In the genomic region with DNA sequence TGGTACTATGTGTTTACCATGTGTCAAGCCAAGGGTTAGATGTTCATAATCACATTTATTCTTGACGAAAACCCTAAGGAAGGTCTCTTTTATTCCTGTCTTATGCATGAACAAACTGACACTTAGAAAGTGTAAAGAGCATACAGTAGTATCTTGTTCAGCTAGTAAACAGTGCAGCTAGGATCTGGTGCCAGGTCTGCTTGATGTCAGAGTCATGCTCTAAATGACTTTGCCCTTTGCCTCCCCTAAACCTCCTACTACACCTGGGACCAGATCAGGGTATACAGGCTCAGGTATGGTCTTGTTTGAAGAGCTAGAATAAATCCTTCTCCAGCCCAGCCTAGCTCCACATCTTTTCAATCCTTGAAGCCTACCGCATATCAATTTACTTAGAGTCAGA, we compare ENCODE assay signal across 26 cellular contexts.
"Had no signal": no experiment of that assay in that cellular context is flagged by ENCODE, and none has a peak within 500 bp of the region (broad histone marks: within the 10 kb centered on the region; RNA-seq: fewer than 3 reads in every experiment).

No MANE protein-coding gene starts in this region.

- ATAC-seq: stimulated activated effector memory CD8-positive, alpha-beta T cell treated with anti-CD3 and anti-CD28 coated beads, Interleukin-12 subunit alpha, Interleukin-12 subunit beta, amount 100 ng/mL, for 72 hours; stimulated activated memory B cell treated with anti-CD40 and anti-IgM and Interleukin-4, amounts not matched to agents 10 μg/mL and 1 μg/mL and 100 μg/mL, for 72 hours; stimulated activated naive B cell treated with anti-CD40 and anti-IgM and Interleukin-4, amounts not matched to agents 10 μg/mL and 1 μg/mL and 100 μg/mL, for 72 hours; stimulated activated naive CD8-positive, alpha-beta T cell treated with anti-CD3 and anti-CD28 coated beads, Interleukin-15, amount 100 ng/mL, for 72 hours; stimulated activated naive CD8-positive, alpha-beta T cell treated with anti-CD3 and anti-CD28 coated beads, Interleukin-15, Interleukin-2, amounts not matched to agents 100 U/mL and 50 U/mL, for 24 hours; upper lobe of right lung had no signal

- H3K9me3 ChIP-seq: stomach, suprapubic skin, testis, thoracic aorta, thyroid gland, tibial artery, tibial nerve, transverse colon, upper lobe of left lung, upper lobe of right lung, uterus, vagina had no signal

- H3K36me3 ChIP-seq: stomach, suprapubic skin, thoracic aorta, thyroid gland, tibial nerve, transverse colon, upper lobe of left lung, upper lobe of right lung, uterus, vagina had no signal

- FAIRE-seq: urothelium cell line had no signal

- H3K4me3 ChIP-seq: stomach, suprapubic skin, testis, thoracic aorta, thyroid gland, tibial artery, tibial nerve, transverse colon, upper lobe of left lung, upper lobe of right lung, uterus, vagina had no signal

- H3K4me1 ChIP-seq: stomach, testis, tibial artery, transverse colon, upper lobe of right lung, uterus, vagina had no signal

- DNase-seq: stimulated activated CD4-positive, alpha-beta T cell treated with anti-CD3 and anti-CD28 coated beads, Interleukin-2, amount 100 ng/mL, for 24 hours; stimulated activated CD4-positive, alpha-beta T cell treated with anti-CD3 and anti-CD28 coated beads, Interleukin-2, amount 100 ng/mL, for 48 hours; stimulated activated CD4-positive, alpha-beta T cell treated with anti-CD3 and anti-CD28 coated beads, Interleukin-4, amount 100 ng/mL, for 1 hour; stimulated activated CD4-positive, alpha-beta T cell treated with anti-CD3 and anti-CD28 coated beads, Interleukin-4, amount 100 ng/mL, for 24 hours; stimulated activated CD8-positive, alpha-beta memory T cell treated with anti-CD3 and anti-CD28 coated beads, Interleukin-4, amount 100 ng/mL, for 48 hours; stimulated activated naive B cell treated with anti-CD40 and anti-IgM and Interleukin-4, amounts not matched to agents 10 μg/mL and 1 μg/mL and 100 μg/mL, for 72 hours; stimulated activated naive CD4-positive, alpha-beta T cell; stimulated activated naive CD4-positive, alpha-beta T cell treated with Interleukin-2 at 50 U/mL for 16 hours; stimulated activated naive CD8-positive, alpha-beta T cell treated with anti-CD3 and anti-CD28 coated beads, Interleukin-15, amount 100 ng/mL, for 72 hours; stimulated activated naive CD8-positive, alpha-beta T cell treated with anti-CD3 and anti-CD28 coated beads, Interleukin-15, Interleukin-2, amounts not matched to agents 100 U/mL and 50 U/mL, for 24 hours; stomach; substantia nigra; testis; thyroid gland; tibial artery; transverse colon; upper lobe of right lung; uterus had no signal

- H3K27me3 ChIP-seq: stomach, suprapubic skin, testis, thyroid gland, tibial artery, tibial nerve, transverse colon, upper lobe of left lung, upper lobe of right lung, uterus, vagina had no signal

- H3K27ac ChIP-seq: stomach, suprapubic skin, testis, thoracic aorta, thyroid gland, tibial artery, tibial nerve, transverse colon, upper lobe of left lung, upper lobe of right lung, uterus, vagina had no signal
